Comparison of ENCODE assay signal across 8 cellular contexts in genomic region chr18:58225101-58225500, GRCh38.
DNase-seq lines count a peak whose midpoint lies in the region; ATAC-seq and TF ChIP-seq lines count a peak whose summit lies in the region.

No MANE protein-coding gene starts in this region.

- H3K79me1 ChIP-seq in IMR-90 (ENCODE audit: low read depth in 1 of 2, low read length in 2 of 2) = peaks cover 0 to 18% of the 10 kb centered on the region in 2 experiments; a peak in 2 of 4 replicates

- dilution Hi-C loops in IMR-90 (cut with HindIII; ENCODE audit: low sequenced_read_pairs, unreplicated experiment) = no loop called here

- peak overlapping the region; percentile 84; the same call in 1 of the 2 replicates for H2BK20ac ChIP-seq in IMR-90 (ENCODE audit: low read depth, low read length)

- no peak overlapping the region; the same call in 1 of the 2 replicates for H3K23ac ChIP-seq in IMR-90 (ENCODE audit: low read depth, low read length)

- H3K9me3 ChIP-seq in IMR-90 (ENCODE audit: control insufficient read depth, insufficient read depth, low read length) (no peaks in the 10 kb centered on the region), osteoblast (ENCODE audit: low read depth, low read length) (no peaks in the 10 kb centered on the region), Peyer's patch (no peaks in the 10 kb centered on the region), aorta (ENCODE audit: control insufficient read depth, low read length) (no peaks in the 10 kb centered on the region)

- CTCF ChIA-PET in IMR-90 (lab: Yijun Ruan, JAX) = interaction anchor here (0.6 to 0.9 kb wide), 2 partner anchors 44 to 82 kb away, joined by 3 read pairs; no protein-coding TSS in a partner anchor

- 0 out of 2 replicates have a peak overlapping the region, but pooled peaks have one; percentile 52 for H2AK5ac ChIP-seq in IMR-90 (ENCODE audit: low read depth, low read length)

- ATAC-seq in GM18498 (IDR thresholded peaks at IDR 0.05; ENCODE audit: unreplicated experiment) (peak; percentile 84), GM21576 (IDR thresholded peaks at IDR 0.05; ENCODE audit: unreplicated experiment) (peak; percentile 85), IMR-90 (ENCODE audit: low read depth) (no peak), aorta (ENCODE audit: low FRiP score) (no peak)

- BruUV-seq in IMR-90 (replicated peaks; lab: Mats Ljungman, UMichigan) = no TSS peak

- H3K27ac ChIP-seq in IMR-90 (ENCODE audit: insufficient read depth, low read length) (no peak overlapping the region), osteoblast (ENCODE audit: low read depth, low read length) (peak overlapping the region; percentile 97), Peyer's patch (peak overlapping the region in 1 of 4 donors; percentile 75), aorta (ENCODE audit: low read depth in 1 of 2, low read length in 2 of 2) (no peak overlapping the region)

- H2BK5ac ChIP-seq in IMR-90 (ENCODE audit: low read depth, low read length, poor library complexity, severe bottlenecking) = no peak overlapping the region

- no peak for TF ChIP-seq RAD21 in IMR-90 (IDR thresholded peaks at IDR 0.05; ENCODE audit: low read length)

- H3K27me3 ChIP-seq in IMR-90 (ENCODE audit: control insufficient read depth, insufficient read depth, low read length) (no peaks in the 10 kb centered on the region), osteoblast (ENCODE audit: insufficient read depth, low read length) (no peaks in the 10 kb centered on the region), Peyer's patch (no peaks in the 10 kb centered on the region), aorta (ENCODE audit: control insufficient read depth in 1 of 2, insufficient read depth in 2 of 2, low read length in 1 of 2) (no peaks in the 10 kb centered on the region)

- 0 out of 3 replicates have a peak overlapping the region, but pooled peaks have one; percentile 49 for H2BK15ac ChIP-seq in IMR-90 (ENCODE audit: low read depth, low read length)

- no peak overlapping the region for H3K56ac ChIP-seq in IMR-90 (ENCODE audit: extremely low read depth, insufficient read depth, low read length)

- H3K4me3 ChIP-seq in IMR-90 (ENCODE audit: insufficient read depth, low read depth, low read length) (no peak overlapping the region), osteoblast (ENCODE audit: insufficient read depth, low read length) (no peak overlapping the region), Peyer's patch (no peak overlapping the region), aorta (ENCODE audit: low read length in 2 of 2) (no peak overlapping the region)

- intact Hi-C loops in IMR-90 (cut with micrococcal nuclease) = no loop called here
- intact Hi-C loops in aorta (cut with DNase I) = no loop called here

- TF ChIP-seq POLR2A in IMR-90 (IDR thresholded peaks at IDR 0.05; ENCODE audit: low read depth, low read length) = no peak
- TF ChIP-seq POLR2A in Peyer's patch (IDR thresholded peaks at IDR 0.05) = no peak

- H4K5ac ChIP-seq in IMR-90 (ENCODE audit: low read depth, low read length) = no peak overlapping the region

- no peak overlapping the region for H2AK9ac ChIP-seq in IMR-90 (replicated peaks; ENCODE audit: low read depth, low read length, poor library complexity)

- H2BK120ac ChIP-seq in IMR-90 (ENCODE audit: low read depth, low read length) = peak overlapping the region; percentile 68

- H3K4me2 ChIP-seq in IMR-90 (ENCODE audit: low read depth, low read length) (no peak overlapping the region), osteoblast (ENCODE audit: insufficient read depth, low read length) (peak overlapping the region; percentile 77)

- peak overlapping the region; percentile 33; the same call in 1 of the 2 replicates for H3K4ac ChIP-seq in IMR-90 (ENCODE audit: low read depth, low read length)

- peaks cover 21% of the 10 kb centered on the region for H3K9me1 ChIP-seq in IMR-90 (ENCODE audit: insufficient read depth, low read length)

- H3K36me3 ChIP-seq in IMR-90 (ENCODE audit: control insufficient read depth, insufficient read depth, low read length) (no peaks in the 10 kb centered on the region), osteoblast (ENCODE audit: insufficient read depth, low read length) (no peaks in the 10 kb centered on the region), Peyer's patch (no peaks in the 10 kb centered on the region), aorta (ENCODE audit: control insufficient read depth in 1 of 2, insufficient read depth in 2 of 2, low read length in 1 of 2) (no peaks in the 10 kb centered on the region)

- H4K20me1 ChIP-seq in IMR-90 (ENCODE audit: insufficient read depth, low read length) = no peaks in the 10 kb centered on the region
- H4K20me1 ChIP-seq in osteoblast (ENCODE audit: insufficient read depth, low read length) = no peaks in the 10 kb centered on the region

- POLR2A ChIA-PET in IMR-90 (lab: Charles Lee; ENCODE audit: unreplicated experiment) = no interaction called here

- in situ Hi-C loops in IMR-90 (cut with MboI; ENCODE audit: low sequenced_read_pairs) = no loop called here

- H4K91ac ChIP-seq in IMR-90 (ENCODE audit: insufficient read depth, low read depth, low read length) = 0 out of 2 replicates have a peak overlapping the region, but pooled peaks have one; percentile 7

- peak overlapping the region in 1 of 2 experiments; percentile 61; a peak in 1 of 4 replicates for H4K8ac ChIP-seq in IMR-90 (ENCODE audit: low read depth in 2 of 2, low read length in 2 of 2)

- peaks cover 53% of the 10 kb centered on the region for H3K79me2 ChIP-seq in osteoblast (ENCODE audit: insufficient read depth, low read length)

- H2AFZ ChIP-seq in IMR-90 (replicated peaks; ENCODE audit: low read length, poor library complexity) (no peak overlapping the region), osteoblast (ENCODE audit: low read length) (no peak overlapping the region)

- DNase-seq in IMR-90 (no peak), osteoblast (ENCODE audit: insufficient read length, low spot score, missing footprints) (peak; percentile 18), HUDEP-2 (lab: John Stamatoyannopoulos, UW; ENCODE audit: unreplicated experiment in 76 of 76) (no peak), Peyer's patch (no peak), C1 segment of cervical spinal cord (lab: John Stamatoyannopoulos, UW) (no peak), aorta (no peak)

- peaks cover 15% of the 10 kb centered on the region for H3K4me1 ChIP-seq in IMR-90 (ENCODE audit: control insufficient read depth, insufficient read depth, low read length)
- peaks cover 51% of the 10 kb centered on the region for H3K4me1 ChIP-seq in osteoblast (ENCODE audit: insufficient read depth, low read length)
- H3K4me1 ChIP-seq in Peyer's patch = peaks cover 0 to 19% (median 2%) of the 10 kb centered on the region in 4 donors
- no peaks in the 10 kb centered on the region for H3K4me1 ChIP-seq in aorta (ENCODE audit: control insufficient read depth in 1 of 2, insufficient read depth in 2 of 2, low read length in 2 of 2)

- 57% methylated on average over 1 of the region's 6 CpGs; no CpG with 5 or more reads in 1 of the 2 experiments for WGBS in IMR-90 (ENCODE audit: extremely low coverage in 2 of 2, insufficient read length in 1 of 2), 2 experiments
- 95 to 97% methylated on average over 6 of the region's 6 CpGs for WGBS in aorta, 2 donors

- no peak for TF ChIP-seq CTCF in IMR-90 (conservative IDR thresholded peaks at IDR 0.05; ENCODE audit: low read depth, low read length)
- TF ChIP-seq CTCF in osteoblast (IDR thresholded peaks at IDR 0.05; ENCODE audit: extremely low read depth, low read depth, low read length) = no peak
- no peak for TF ChIP-seq CTCF in Peyer's patch (IDR thresholded peaks at IDR 0.05)

- H3K18ac ChIP-seq in IMR-90 (ENCODE audit: low read depth, low read length) = peak overlapping the region; percentile 33; the same call in 1 of the 2 replicates

- H3K9ac ChIP-seq in IMR-90 (ENCODE audit: low read depth, low read length) = no peak overlapping the region

- no peak overlapping the region; the same call in 1 of the 2 replicates for H3K14ac ChIP-seq in IMR-90 (replicated peaks; ENCODE audit: low read depth, low read length)

TF ChIP-seq in IMR-90, 13 proteins besides CTCF, POLR2A, EP300 and RAD21:
- TF ChIP-seq RCOR1 (IDR thresholded peaks at IDR 0.05; ENCODE audit: insufficient replicate concordance, low read length) (no peak), MAFK (IDR thresholded peaks at IDR 0.05; ENCODE audit: low read depth, low read length) (no peak), RFX5 (IDR thresholded peaks at IDR 0.05; ENCODE audit: low read depth, low read length) (no peak), USF2 (IDR thresholded peaks at IDR 0.05; ENCODE audit: low read depth, low read length) (no peak), CEBPB (IDR thresholded peaks at IDR 0.05; ENCODE audit: low read depth, low read length) (no peak), BHLHE40 (IDR thresholded peaks at IDR 0.05; ENCODE audit: low read depth, low read length) (no peak), ELK1 (IDR thresholded peaks at IDR 0.05; ENCODE audit: borderline replicate concordance, low read depth, low read length) (no peak), NFE2L2 (IDR thresholded peaks at IDR 0.05; ENCODE audit: low read depth, low read length) (no peak), SMC3 (IDR thresholded peaks at IDR 0.05; ENCODE audit: low read depth, low read length) (no peak)

Comparison
In these comparisons a context has a peak if more than half of its experiments do, and no peak if none do; other contexts are left out.
1. ATAC-seq: peak in GM18498 (single experiment) and GM21576 (single experiment); none in IMR-90 (single experiment) and aorta (single experiment).